Comparison of ENCODE assay signal across 9 cellular contexts in the genomic region with DNA sequence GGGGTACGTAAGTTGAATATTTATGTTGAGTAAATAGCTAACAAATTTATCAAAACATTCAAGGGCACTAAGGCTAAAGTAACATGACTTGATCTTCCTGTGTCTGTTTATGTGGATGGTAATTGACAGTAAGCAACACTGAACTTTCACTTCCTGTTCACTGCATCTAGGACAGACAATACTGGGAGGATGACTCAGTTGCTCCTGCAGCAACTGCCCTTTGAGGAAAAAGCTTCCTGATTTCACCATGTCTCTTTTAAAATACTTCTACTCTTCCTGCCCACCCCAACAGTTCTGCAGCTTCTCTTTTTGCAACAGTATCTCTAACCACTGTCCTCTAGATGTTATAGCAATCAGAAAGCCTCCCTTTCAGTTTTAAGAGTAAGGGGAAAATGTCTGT.
A peak's percentile ranks its signal among the peaks of the same experiment; 100 is the strongest.
DNase-seq lines count a peak whose midpoint lies in the region; ATAC-seq and TF ChIP-seq lines count a peak whose summit lies in the region.
"Had no signal": no experiment of that assay in that cellular context is flagged by ENCODE, and none has a peak within 500 bp of the region (broad histone marks: within the 10 kb centered on the region; RNA-seq: fewer than 3 reads in every experiment).

No MANE protein-coding gene starts in this region.

- intact Hi-C loops in Right ventricle myocardium inferior (cut with DNase I) = no loop called here

- H3K4me3 ChIP-seq in right atrium auricular region = peak overlapping the region in 1 of 2 donors; percentile 14
- H3K4me3 ChIP-seq in muscle layer of duodenum (ENCODE audit: low read depth in 1 of 2, low read length in 2 of 2) = no peak overlapping the region

- no peaks in the 10 kb centered on the region for H3K4me1 ChIP-seq in right atrium auricular region
- H3K4me1 ChIP-seq in muscle layer of duodenum (ENCODE audit: control insufficient read depth in 1 of 2, insufficient read depth in 2 of 2, low read length in 2 of 2) = no peaks in the 10 kb centered on the region

- H3K27me3 ChIP-seq in right atrium auricular region = no peaks in the 10 kb centered on the region
- H3K27me3 ChIP-seq in muscle layer of duodenum (ENCODE audit: low read depth, low read length) = no peaks in the 10 kb centered on the region

- DNase-seq in Right ventricle myocardium inferior (ENCODE audit: missing footprints) (no peak), right atrium auricular region (ENCODE audit: low spot score) (no peak), astrocyte of the hippocampus (ENCODE audit: low read depth, low spot score) (peak; percentile 6), mesenteric fat pad (ENCODE audit: low spot score) (no peak), NCI-H524 (lab: John Stamatoyannopoulos, UW) (no peak)
- DNase-seq: activated B cell treated with CpG ODN at 0.5 μM for 24 hours had no signal

- H3K9me3 ChIP-seq in right atrium auricular region (no peaks in the 10 kb centered on the region), muscle layer of duodenum (ENCODE audit: control insufficient read depth in 1 of 2, low read length in 2 of 2) (peaks cover 0 to 2% of the 10 kb centered on the region in 2 donors)

- H3K36me3 ChIP-seq in right atrium auricular region (no peaks in the 10 kb centered on the region), muscle layer of duodenum (ENCODE audit: control insufficient read depth in 1 of 2, insufficient read depth in 2 of 2, low read length in 2 of 2) (no peaks in the 10 kb centered on the region)

- H3K27ac ChIP-seq in right atrium auricular region (no peak overlapping the region), muscle layer of duodenum (ENCODE audit: low read length) (peak overlapping the region; percentile 41)

- ATAC-seq in Right ventricle myocardium inferior = peak; percentile 88
- peak; percentile 60 for ATAC-seq in HG03521 (IDR thresholded peaks at IDR 0.05; ENCODE audit: unreplicated experiment)
- ATAC-seq in GM21447 (IDR thresholded peaks at IDR 0.05; ENCODE audit: unreplicated experiment) = no peak

- no peak for TF ChIP-seq CTCF in right atrium auricular region (IDR thresholded peaks at IDR 0.05)
